In the genomic region with DNA sequence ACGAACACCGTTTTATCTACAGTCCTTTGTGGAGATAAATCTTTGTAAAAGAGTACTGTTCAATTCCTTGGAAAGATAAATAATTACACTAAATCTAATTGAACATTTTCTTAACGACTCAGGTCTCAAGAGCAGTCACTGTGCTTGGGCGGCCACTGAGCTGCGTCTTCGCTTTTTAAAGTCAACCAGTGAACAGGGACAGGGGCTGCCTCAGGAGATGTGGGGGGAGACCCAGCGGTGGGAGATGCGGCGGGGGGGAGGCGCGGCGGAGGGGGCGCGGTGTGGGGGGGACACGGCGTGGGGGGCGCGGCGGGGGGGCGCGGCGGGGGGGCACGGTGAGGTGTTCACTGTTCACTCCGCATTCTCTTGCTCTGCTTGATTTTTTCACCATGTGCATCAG, we compare ENCODE assay signal across 20 cellular contexts. TPM values are rescaled to one million over a fixed set of nuclear protein-coding genes. Genes with fewer than 3 reads are reported as not detected.
DNase-seq lines count a peak whose midpoint lies in the region; ATAC-seq and TF ChIP-seq lines count a peak whose summit lies in the region.
"Had no signal": no experiment of that assay in that cellular context is flagged by ENCODE, and none has a peak within 500 bp of the region (broad histone marks: within the 10 kb centered on the region; RNA-seq: fewer than 3 reads in every experiment).

No MANE protein-coding gene starts in this region.

- WGBS in spleen, 5 donors = 87 to 92% (median 90%) methylated on average over 23 to 24 of the region's 24 CpGs

- H3K27ac ChIP-seq in WERI-Rb-1 = 0 out of 2 replicates have a peak overlapping the region, but pooled peaks have one; percentile 19
- peak overlapping the region; percentile 90 to 93 for H3K27ac ChIP-seq in right atrium auricular region
- no peak overlapping the region for H3K27ac ChIP-seq in spleen
- H3K27ac ChIP-seq: gastroesophageal sphincter, neural progenitor cell, skin epidermis had no signal

- no peaks in the 10 kb centered on the region for H3K27me3 ChIP-seq in WERI-Rb-1 (ENCODE audit: insufficient read depth, low read depth, severe bottlenecking)
- H3K27me3 ChIP-seq in right atrium auricular region = no peaks in the 10 kb centered on the region
- no peaks in the 10 kb centered on the region for H3K27me3 ChIP-seq in spleen (replicated peaks in 1 of 7)
- H3K27me3 ChIP-seq: gastroesophageal sphincter, neural progenitor cell had no signal

- H3K4me3 ChIP-seq in WERI-Rb-1 (ENCODE audit: low read depth, low read length) (no peak overlapping the region), right atrium auricular region (no peak overlapping the region), spleen (no peak overlapping the region)
- H3K4me3 ChIP-seq: gastroesophageal sphincter, neural progenitor cell, skin epidermis had no signal

- no peaks in the 10 kb centered on the region for H3K9me3 ChIP-seq in WERI-Rb-1 (ENCODE audit: severe bottlenecking)
- no peaks in the 10 kb centered on the region for H3K9me3 ChIP-seq in right atrium auricular region
- no peaks in the 10 kb centered on the region for H3K9me3 ChIP-seq in spleen
- H3K9me3 ChIP-seq: Caco-2, gastroesophageal sphincter had no signal

- TF ChIP-seq POLR2A in spleen (IDR thresholded peaks at IDR 0.05) = no peak

- H3K4me1 ChIP-seq in right atrium auricular region (peaks cover 0 to 73% of the 10 kb centered on the region in 2 donors), spleen (no peaks in the 10 kb centered on the region)
- H3K4me1 ChIP-seq: Caco-2, gastroesophageal sphincter, neural progenitor cell had no signal

- TF ChIP-seq CTCF in WERI-Rb-1 (IDR thresholded peaks at IDR 0.05; ENCODE audit: low read depth, low read length) (no peak), right atrium auricular region (IDR thresholded peaks at IDR 0.05) (no peak), spleen (IDR thresholded peaks at IDR 0.05 in 8 of 11, conservative IDR thresholded peaks at IDR 0.05 in 3 of 11) (no peak)

- no peaks in the 10 kb centered on the region for H3K36me3 ChIP-seq in WERI-Rb-1
- H3K36me3 ChIP-seq in right atrium auricular region = no peaks in the 10 kb centered on the region
- no peaks in the 10 kb centered on the region for H3K36me3 ChIP-seq in spleen
- H3K36me3 ChIP-seq: gastroesophageal sphincter, neural progenitor cell had no signal

- intact Hi-C loops in spleen (cut with DNase I; ENCODE audit: low total_unique reads) = no loop called here

- DNase-seq in activated effector memory CD4-positive, alpha-beta T cell treated with anti-CD3 and anti-CD28 coated beads, Interleukin-2, amount 50 U/mL, for 16 hours = peak; percentile 31
- DNase-seq in activated effector memory CD4-positive, alpha-beta T cell treated with Interleukin-2 at 50 U/mL for 16 hours = no peak
- DNase-seq in WERI-Rb-1 = peak; percentile 4
- no peak for DNase-seq in right atrium auricular region (ENCODE audit: low spot score)
- peak; percentile 38 for DNase-seq in spleen
- DNase-seq: activated naive CD8-positive, alpha-beta T cell treated with anti-CD3 and anti-CD28 coated beads, Interleukin-2, amount 50 U/mL, for 24 hours; effector memory CD8-positive, alpha-beta T cell; mammary epithelial cell; NCI-H187 treated with DMSO at 0.1 percent for 48 hours; stimulated activated CD4-positive, alpha-beta T cell treated with anti-CD3 and anti-CD28 coated beads, Interleukin-2, amount 100 ng/mL, for 48 hours had no signal

- ATAC-seq in HG03520 (IDR thresholded peaks at IDR 0.05; ENCODE audit: unreplicated experiment) (no peak), GM19035 (IDR thresholded peaks at IDR 0.05; ENCODE audit: unreplicated experiment) (no peak), GM18870 (IDR thresholded peaks at IDR 0.05; ENCODE audit: unreplicated experiment) (no peak)
- ATAC-seq: activated naive CD8-positive, alpha-beta T cell treated with anti-CD3 and anti-CD28 coated beads, Interleukin-2, amount 50 U/mL, for 24 hours; effector memory CD8-positive, alpha-beta T cell; esophagus mucosa; gastroesophageal sphincter; stimulated activated effector memory CD8-positive, alpha-beta T cell treated with anti-CD3 and anti-CD28 coated beads, Interleukin-12 subunit alpha, Interleukin-12 subunit beta, amount 100 ng/mL, for 72 hours; T-helper 17 cell had no signal

RNA-seq across cellular contexts. Expression of a gene that starts 39.8 kb away (rescaled TPM):
- total RNA-seq in right atrium auricular region (10 to 100 TPM; 79.9 to 84.7 TPM), spleen (1 to 10 TPM in 1 of 7 donors, under 1 TPM in 4, not detected in 2; 0.20 to 2.9 (median 0.29) TPM)
- polyA plus RNA-seq in spleen = 1 to 10 TPM in 1 of 3 donors, under 1 TPM in 2; 0.57 to 1.1 (median 0.65) TPM
- total RNA-seq: Caco-2 had no signal

Comparison
In these comparisons a context has a peak if more than half of its experiments do, and no peak if none do; other contexts are left out.
1. DNase-seq: peak in activated effector memory CD4-positive, alpha-beta T cell treated with anti-CD3 and anti-CD28 coated beads, Interleukin-2, amount 50 U/mL, for 16 hours (single experiment), WERI-Rb-1 (single experiment) and spleen (single experiment); none in activated effector memory CD4-positive, alpha-beta T cell treated with Interleukin-2 at 50 U/mL for 16 hours (single experiment) and right atrium auricular region (single experiment).
2. H3K27ac ChIP-seq: peak in WERI-Rb-1 (single experiment) and right atrium auricular region (2 of 2); none in spleen (0 of 8).
3. RNA of a gene that starts 39.8 kb away (total RNA-seq): 79.9 to 84.7 TPM in right atrium auricular region; 0.20 to 2.9 TPM in spleen; every median in the first group is over 10 times any median in the second.